In the genomic region with DNA sequence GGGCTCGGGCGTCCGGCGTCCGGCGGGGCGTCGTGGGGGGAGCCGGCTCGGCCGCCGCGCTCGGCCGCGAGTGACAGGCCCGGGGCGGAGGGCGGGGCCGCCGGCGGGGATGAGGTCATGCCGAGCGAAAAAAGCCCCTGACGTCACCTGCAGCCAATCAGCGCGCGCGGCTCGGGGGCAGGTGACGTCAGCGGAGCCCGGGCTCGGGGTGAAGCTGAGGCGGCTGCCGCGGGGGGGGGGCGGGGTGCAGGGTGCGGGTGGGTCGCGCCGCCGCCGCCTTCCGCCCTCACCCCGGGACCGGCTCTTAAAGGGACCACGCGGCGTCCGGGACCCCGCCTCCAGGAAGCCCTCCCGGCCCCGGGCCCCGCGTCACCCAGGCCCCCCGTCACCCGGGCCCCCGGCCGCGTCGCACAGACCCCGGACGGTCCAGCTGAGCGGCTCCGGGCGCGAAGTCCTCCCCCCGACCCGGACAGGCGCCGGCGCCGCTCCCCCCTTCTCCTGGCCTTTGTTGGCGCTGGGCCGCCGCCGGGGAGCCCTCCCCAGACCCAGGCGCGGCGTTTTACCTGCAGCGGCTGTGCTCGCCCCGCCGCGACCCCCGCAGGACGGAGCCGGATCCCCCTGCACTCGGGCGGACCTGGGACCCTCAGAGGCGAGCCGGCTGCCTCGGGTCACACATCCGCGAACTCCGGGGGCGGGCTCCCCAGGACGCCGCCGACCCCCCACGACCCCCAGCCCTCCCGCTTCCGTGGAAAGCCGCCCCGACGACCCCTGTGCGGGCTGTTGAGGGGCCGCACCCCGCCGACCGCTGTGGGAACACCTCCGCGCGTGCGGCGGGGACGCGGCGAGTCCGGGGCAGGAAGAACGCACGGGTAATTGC, we compare ENCODE assay signal across 8 cellular contexts. TPM values are rescaled to one million over a fixed set of nuclear protein-coding genes. Genes with fewer than 3 reads are reported as not detected.
DNase-seq lines count a peak whose midpoint lies in the region; ATAC-seq and TF ChIP-seq lines count a peak whose summit lies in the region.

A gene with protein sequence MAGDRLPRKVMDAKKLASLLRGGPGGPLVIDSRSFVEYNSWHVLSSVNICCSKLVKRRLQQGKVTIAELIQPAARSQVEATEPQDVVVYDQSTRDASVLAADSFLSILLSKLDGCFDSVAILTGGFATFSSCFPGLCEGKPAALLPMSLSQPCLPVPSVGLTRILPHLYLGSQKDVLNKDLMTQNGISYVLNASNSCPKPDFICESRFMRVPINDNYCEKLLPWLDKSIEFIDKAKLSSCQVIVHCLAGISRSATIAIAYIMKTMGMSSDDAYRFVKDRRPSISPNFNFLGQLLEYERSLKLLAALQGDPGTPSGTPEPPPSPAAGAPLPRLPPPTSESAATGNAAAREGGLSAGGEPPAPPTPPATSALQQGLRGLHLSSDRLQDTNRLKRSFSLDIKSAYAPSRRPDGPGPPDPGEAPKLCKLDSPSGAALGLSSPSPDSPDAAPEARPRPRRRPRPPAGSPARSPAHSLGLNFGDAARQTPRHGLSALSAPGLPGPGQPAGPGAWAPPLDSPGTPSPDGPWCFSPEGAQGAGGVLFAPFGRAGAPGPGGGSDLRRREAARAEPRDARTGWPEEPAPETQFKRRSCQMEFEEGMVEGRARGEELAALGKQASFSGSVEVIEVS (minus strand): TSS at position 72 of the 877 bp plus-strand sequence. CDS start 6,445 bp downstream, outside the sequence.

- H3K27me3 Mint-ChIP-seq in natural killer cell treated with Interleukin-12 subunit alpha and Interleukin-12 subunit beta and Interleukin-15 and Interleukin-18, amount 100 ng/mL, for 72 hours = peaks cover 3 to 7% of the 10 kb centered on the region in 2 donors

- H3K27ac Mint-ChIP-seq in natural killer cell treated with Interleukin-12 subunit alpha and Interleukin-12 subunit beta and Interleukin-15 and Interleukin-18, amount 100 ng/mL, for 72 hours = no peak within 1 kb of the TSS
- peak within 1 kb of the TSS; percentile 37 for H3K27ac Mint-ChIP-seq in stimulated activated effector memory CD8-positive, alpha-beta T cell treated with anti-CD3 and anti-CD28 coated beads, Interleukin-12 subunit alpha, Interleukin-12 subunit beta, amount 100 ng/mL, for 72 hours

- TF ChIP-seq CTCF in AG10803 (conservative IDR thresholded peaks at IDR 0.05; ENCODE audit: low read length) (no peak), RWPE2 (IDR thresholded peaks at IDR 0.05; ENCODE audit: poor library complexity, severe bottlenecking) (no peak)

- peak within 1 kb of the TSS; percentile 34 for H3K4me3 ChIP-seq in AG10803 (ENCODE audit: low read length)
- peak within 1 kb of the TSS; percentile 50 for H3K4me3 ChIP-seq in RWPE2 (ENCODE audit: severe bottlenecking)

- no peaks in the 10 kb centered on the region for H3K9me3 ChIP-seq in RWPE2 (ENCODE audit: severe bottlenecking)

- H3K36me3 ChIP-seq in RWPE2 (ENCODE audit: low read depth) = no peaks in the 10 kb centered on the region

- ATAC-seq in GM19397 (IDR thresholded peaks at IDR 0.05; ENCODE audit: unreplicated experiment) (peak; percentile 61), RWPE2 (ENCODE audit: low read depth) (peak; percentile 6; the same call in 1 of the 3 replicates)
- peak; percentile 85 to 91 for ATAC-seq in natural killer cell treated with Interleukin-12 subunit alpha and Interleukin-12 subunit beta and Interleukin-15 and Interleukin-18, amount 100 ng/mL, for 72 hours
- peak; percentile 77 for ATAC-seq in stimulated activated effector memory CD8-positive, alpha-beta T cell treated with anti-CD3 and anti-CD28 coated beads, Interleukin-12 subunit alpha, Interleukin-12 subunit beta, amount 100 ng/mL, for 72 hours

- no peaks in the 10 kb centered on the region for H3K36me3 Mint-ChIP-seq in natural killer cell treated with Interleukin-12 subunit alpha and Interleukin-12 subunit beta and Interleukin-15 and Interleukin-18, amount 100 ng/mL, for 72 hours
- H3K36me3 Mint-ChIP-seq in stimulated activated effector memory CD8-positive, alpha-beta T cell treated with anti-CD3 and anti-CD28 coated beads, Interleukin-12 subunit alpha, Interleukin-12 subunit beta, amount 100 ng/mL, for 72 hours = peaks cover 5% of the 10 kb centered on the region

- DNase-seq in AG10803 (ENCODE audit: low read depth) = peak; percentile 67
- DNase-seq in KG1 (lab: John Stamatoyannopoulos, UW) = peak; percentile 14
- DNase-seq in RWPE2 (ENCODE audit: low spot score) = peak; percentile 78
- DNase-seq in activated gamma-delta T cell treated with anti-CD3 and anti-CD28 coated beads, Interleukin-2, amount 50 U/mL, for 16 hours (ENCODE audit: low read depth) = peak; percentile 90
- DNase-seq in fibroblast of the conjunctiva (ENCODE audit: low read depth) = peak; percentile 40
- peak; percentile 95 for DNase-seq in natural killer cell treated with Interleukin-12 subunit alpha and Interleukin-12 subunit beta and Interleukin-15 and Interleukin-18, amount 100 ng/mL, for 72 hours (ENCODE audit: low spot score)
- DNase-seq in stimulated activated effector memory CD8-positive, alpha-beta T cell treated with anti-CD3 and anti-CD28 coated beads, Interleukin-12 subunit alpha, Interleukin-12 subunit beta, amount 100 ng/mL, for 72 hours (ENCODE audit: low spot score in 2 of 2) = peak; percentile 92 to 93

- no peaks in the 10 kb centered on the region for H3K4me1 ChIP-seq in RWPE2 (ENCODE audit: insufficient read depth, poor library complexity, severe bottlenecking)

- peaks cover 20% of the 10 kb centered on the region for H3K27me3 ChIP-seq in RWPE2 (ENCODE audit: insufficient read depth, poor library complexity, severe bottlenecking)

- H3K9me3 Mint-ChIP-seq in natural killer cell treated with Interleukin-12 subunit alpha and Interleukin-12 subunit beta and Interleukin-15 and Interleukin-18, amount 100 ng/mL, for 72 hours = no peaks in the 10 kb centered on the region
- no peaks in the 10 kb centered on the region for H3K9me3 Mint-ChIP-seq in stimulated activated effector memory CD8-positive, alpha-beta T cell treated with anti-CD3 and anti-CD28 coated beads, Interleukin-12 subunit alpha, Interleukin-12 subunit beta, amount 100 ng/mL, for 72 hours

- peaks cover 4 to 19% of the 10 kb centered on the region in 2 donors for H3K4me1 Mint-ChIP-seq in natural killer cell treated with Interleukin-12 subunit alpha and Interleukin-12 subunit beta and Interleukin-15 and Interleukin-18, amount 100 ng/mL, for 72 hours (ENCODE audit: low read depth in 2 of 2)
- peaks cover 26% of the 10 kb centered on the region for H3K4me1 Mint-ChIP-seq in stimulated activated effector memory CD8-positive, alpha-beta T cell treated with anti-CD3 and anti-CD28 coated beads, Interleukin-12 subunit alpha, Interleukin-12 subunit beta, amount 100 ng/mL, for 72 hours

- H3K4me3 Mint-ChIP-seq in natural killer cell treated with Interleukin-12 subunit alpha and Interleukin-12 subunit beta and Interleukin-15 and Interleukin-18, amount 100 ng/mL, for 72 hours = peak within 1 kb of the TSS; percentile 67
- H3K4me3 Mint-ChIP-seq in stimulated activated effector memory CD8-positive, alpha-beta T cell treated with anti-CD3 and anti-CD28 coated beads, Interleukin-12 subunit alpha, Interleukin-12 subunit beta, amount 100 ng/mL, for 72 hours = peak within 1 kb of the TSS; percentile 74

- H3K27ac ChIP-seq in RWPE2 (ENCODE audit: poor library complexity, severe bottlenecking) = no peak within 1 kb of the TSS

RNA-seq across cellular contexts. Expression of the gene that starts here (rescaled TPM):
- total RNA-seq in natural killer cell treated with Interleukin-12 subunit alpha and Interleukin-12 subunit beta and Interleukin-15 and Interleukin-18, amount 100 ng/mL, for 72 hours = 1 to 10 TPM; 4.2 to 5.4 TPM

Comparison
In these comparisons a context has a peak if more than half of its experiments do, and no peak if none do; other contexts are left out.
1. DNase-seq: peak in every context shown above with its lines; median percentile 95 in natural killer cell treated with Interleukin-12 subunit alpha and Interleukin-12 subunit beta and Interleukin-15 and Interleukin-18, amount 100 ng/mL, for 72 hours; 92 in stimulated activated effector memory CD8-positive, alpha-beta T cell treated with anti-CD3 and anti-CD28 coated beads, Interleukin-12 subunit alpha, Interleukin-12 subunit beta, amount 100 ng/mL, for 72 hours; 90 in activated gamma-delta T cell treated with anti-CD3 and anti-CD28 coated beads, Interleukin-2, amount 50 U/mL, for 16 hours; 78 in RWPE2; 67 in AG10803; 40 in fibroblast of the conjunctiva; 14 in KG1.
2. ATAC-seq: peak in every context shown above with its lines; median percentile 88 in natural killer cell treated with Interleukin-12 subunit alpha and Interleukin-12 subunit beta and Interleukin-15 and Interleukin-18, amount 100 ng/mL, for 72 hours; 77 in stimulated activated effector memory CD8-positive, alpha-beta T cell treated with anti-CD3 and anti-CD28 coated beads, Interleukin-12 subunit alpha, Interleukin-12 subunit beta, amount 100 ng/mL, for 72 hours; 61 in GM19397; 6 in RWPE2.